9 cellular contexts compared by ENCODE assay signal in genomic region chr11:134328433-134328832, GRCh38. TPM values are rescaled to one million over a fixed set of nuclear protein-coding genes. Genes with fewer than 3 reads are reported as not detected.
"Had no signal": no experiment of that assay in that cellular context is flagged by ENCODE, and none has a peak within 500 bp of the region (broad histone marks: within the 10 kb centered on the region; RNA-seq: fewer than 3 reads in every experiment).

No MANE protein-coding gene starts in this region.

- DNase-seq: GM23248, GOT3, H9, HCEC 1CT, IMR-90, KBM-7 had no signal

- H3K27ac ChIP-seq: GM23248 had no signal

- H3K4me3 ChIP-seq: GM23248 had no signal

- H3K9me3 Mint-ChIP-seq: H9 had no signal

- FAIRE-seq: H54, HTR-8/SVneo had no signal

- H3K27ac Mint-ChIP-seq: H9 had no signal

- H3K9ac ChIP-seq: GM23248 had no signal

- H3K4me3 Mint-ChIP-seq: H9 had no signal

RNA-seq across cellular contexts. Expression of gene GLB1L2, which starts 3.4 kb away (rescaled TPM):
- total RNA-seq: GM23248 had no signal

RNA-seq across cellular contexts. Expression of gene GLB1L3, which starts 52.3 kb away (rescaled TPM):
- total RNA-seq: GM23248, HT-29, IMR-90 had no signal
- polyA plus RNA-seq: GM23248, IMR-90 had no signal
